ENCODE assay signal across 9 cellular contexts in the genomic region with DNA sequence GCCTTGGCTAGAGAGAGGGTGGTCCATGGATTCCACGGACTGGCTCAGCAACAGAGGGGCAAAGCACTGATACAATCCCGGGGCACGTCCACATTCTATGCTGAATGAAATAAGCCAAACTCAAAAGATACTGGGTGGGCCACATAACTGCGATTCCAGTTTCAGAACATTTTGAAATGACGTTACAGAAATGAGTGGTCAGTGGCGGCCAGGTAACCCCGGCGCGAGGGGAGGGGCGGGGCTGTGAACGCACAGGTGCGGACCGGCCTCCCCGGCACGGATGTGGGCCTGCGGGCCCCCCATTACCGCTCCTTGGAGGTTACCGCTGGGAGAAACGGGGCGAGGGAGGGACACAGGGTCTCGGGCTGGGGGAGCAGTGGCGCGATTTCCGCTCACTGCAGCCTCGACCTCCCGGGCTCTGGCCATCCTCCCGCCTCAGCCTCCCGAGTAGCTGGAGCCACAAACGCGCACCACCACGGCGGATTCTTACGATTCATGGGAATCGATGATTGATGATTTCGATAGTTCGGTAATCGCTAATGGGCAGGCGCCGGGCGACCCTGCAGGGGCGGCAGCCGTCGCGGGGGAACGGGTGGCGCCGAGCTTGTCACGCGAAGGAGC. TPM values are rescaled to one million over a fixed set of nuclear protein-coding genes. Genes with fewer than 3 reads are reported as not detected.
A peak's percentile ranks its signal among the peaks of the same experiment; 100 is the strongest.
DNase-seq lines count a peak whose midpoint lies in the region; ATAC-seq and TF ChIP-seq lines count a peak whose summit lies in the region.
"Had no signal": no experiment of that assay in that cellular context is flagged by ENCODE, and none has a peak within 500 bp of the region (broad histone marks: within the 10 kb centered on the region; RNA-seq: fewer than 3 reads in every experiment).

No MANE protein-coding gene starts in this region.

- H3K27me3 ChIP-seq in adipocyte (replicated peaks; ENCODE audit: control insufficient read depth, insufficient read depth, low read length) (no peaks in the 10 kb centered on the region), liver (ENCODE audit: control insufficient read depth in 4 of 4, insufficient read depth in 4 of 4, low read length in 3 of 4) (no peaks in the 10 kb centered on the region)

- CTCF ChIA-PET in Calu3 (lab: Charles Lee): interaction anchor here (0.6 to 1.0 kb wide), 2 partner anchors 10 to 23 kb away, joined by 3 to 4 read pairs; no protein-coding TSS in a partner anchor

- H3K4me3 ChIP-seq in adipocyte (ENCODE audit: low read length) (peak overlapping the region; percentile 90), liver (ENCODE audit: low read depth in 1 of 3, low read length in 3 of 3) (peak overlapping the region; percentile 79 to 88 (median 80))

- intact Hi-C loops in Calu3 (cut with micrococcal nuclease; ENCODE audit: unreplicated experiment): no loop called here

- TSS peak; percentile 53 for BruUV-seq in Calu3 (replicated peaks; lab: Mats Ljungman, UMichigan)

- no peaks in the 10 kb centered on the region for H3K27me3 Mint-ChIP-seq in Calu3 (ENCODE audit: unreplicated experiment)
- H3K27me3 Mint-ChIP-seq in type B pancreatic cell: no peaks in the 10 kb centered on the region

- H3K27ac Mint-ChIP-seq in Calu3 (ENCODE audit: unreplicated experiment) (peak overlapping the region; percentile 97), type B pancreatic cell (peak overlapping the region; percentile 93)

- no peak for TF ChIP-seq RAD21 in liver (IDR thresholded peaks at IDR 0.05)

- peak overlapping the region; percentile 96 to 97 for H3K27ac ChIP-seq in liver (ENCODE audit: low read depth in 1 of 2, low read length in 2 of 2)

- H3K4me3 Mint-ChIP-seq in Calu3 (ENCODE audit: low read depth, unreplicated experiment) (peak overlapping the region; percentile 100), type B pancreatic cell (peak overlapping the region; percentile 92)

- H3K9ac ChIP-seq in adipocyte (ENCODE audit: low read length): peak overlapping the region; percentile 99
- H3K9ac ChIP-seq in liver (ENCODE audit: low read depth in 1 of 2, low read length in 2 of 2): peak overlapping the region; percentile 53 to 57

- H3K9me3 ChIP-seq in adipocyte (ENCODE audit: control insufficient read depth, low read length): no peaks in the 10 kb centered on the region
- H3K9me3 ChIP-seq in liver (ENCODE audit: control insufficient read depth in 4 of 4, low read length in 3 of 4): no peaks in the 10 kb centered on the region

- H3K9me3 Mint-ChIP-seq in Calu3 (ENCODE audit: low read depth, unreplicated experiment) (no peaks in the 10 kb centered on the region), type B pancreatic cell (no peaks in the 10 kb centered on the region)

- H3K36me3 ChIP-seq in adipocyte (ENCODE audit: control insufficient read depth, insufficient read depth, low read length, severe bottlenecking): peaks cover 25% of the 10 kb centered on the region
- peaks cover 0 to 5% (median 1%) of the 10 kb centered on the region in 4 donors for H3K36me3 ChIP-seq in liver (ENCODE audit: control insufficient read depth in 4 of 4, insufficient read depth in 3 of 4, low read depth in 1 of 4, low read length in 3 of 4)

- peak; percentile 3 for ATAC-seq in HG03060 (IDR thresholded peaks at IDR 0.05; ENCODE audit: low read depth, unreplicated experiment)

- WGBS in liver: 2% methylated on average over 49 of the region's 49 CpGs

- H3K4me1 Mint-ChIP-seq in Calu3 (ENCODE audit: low read depth, unreplicated experiment): no peaks in the 10 kb centered on the region
- peaks cover 2% of the 10 kb centered on the region for H3K4me1 Mint-ChIP-seq in type B pancreatic cell (ENCODE audit: unreplicated experiment)

- H3K36me3 Mint-ChIP-seq in Calu3 (ENCODE audit: insufficient read depth, unreplicated experiment): peaks cover 75% of the 10 kb centered on the region
- H3K36me3 Mint-ChIP-seq in type B pancreatic cell: no peaks in the 10 kb centered on the region

- DNase-seq in Calu3: no peak
- DNase-seq in adipocyte (ENCODE audit: low read depth): peak; percentile 44
- DNase-seq in type B pancreatic cell (ENCODE audit: extremely low spot score, unreplicated experiment): no peak
- no peak for DNase-seq in A172 (ENCODE audit: low spot score)
- no peak for DNase-seq in DMS153 treated with DMSO at 0.1 percent for 48 hours (lab: John Stamatoyannopoulos, UW; ENCODE audit: unreplicated experiment)
- no peak for DNase-seq in stimulated activated CD4-positive, alpha-beta T cell treated with anti-CD3 and anti-CD28 coated beads, Interleukin-1b, Interleukin-23, amount 100 ng/mL, for 48 hours

- peaks cover 13% of the 10 kb centered on the region for H3K4me1 ChIP-seq in adipocyte (ENCODE audit: control insufficient read depth, insufficient read depth, low read length)
- H3K4me1 ChIP-seq in liver (ENCODE audit: control insufficient read depth in 4 of 4, insufficient read depth in 4 of 4, low read length in 3 of 4): peaks cover 8 to 38% (median 26%) of the 10 kb centered on the region in 4 donors

- no peak for TF ChIP-seq CTCF in Calu3 (IDR thresholded peaks at IDR 0.05; ENCODE audit: unreplicated experiment)
- no peak for TF ChIP-seq CTCF in liver (IDR thresholded peaks at IDR 0.05; ENCODE audit: low read depth, low read length, missing input control)
- no peak for TF ChIP-seq CTCF in type B pancreatic cell (conservative IDR thresholded peaks at IDR 0.05)

TF ChIP-seq in liver, 16 proteins besides CTCF, POLR2A, EP300 and RAD21 (continues in another document):
- TF ChIP-seq JUND (IDR thresholded peaks at IDR 0.05): no peak
- no peak for TF ChIP-seq RXRA (IDR thresholded peaks at IDR 0.05)
- no peak for TF ChIP-seq HNF4G (IDR thresholded peaks at IDR 0.05)
- TF ChIP-seq REST (IDR thresholded peaks at IDR 0.05): no peak
- no peak for TF ChIP-seq ATF3 (IDR thresholded peaks at IDR 0.05)
- no peak for TF ChIP-seq FOXA2 (IDR thresholded peaks at IDR 0.05)
- TF ChIP-seq EGR1 (IDR thresholded peaks at IDR 0.05; ENCODE audit: low read depth in 2 of 2): no peak
- TF ChIP-seq MAX (IDR thresholded peaks at IDR 0.05): no peak

RNA-seq across cellular contexts. Expression of gene MVD, which starts 0.6 kb away (rescaled TPM):
- total RNA-seq in Calu3 (2022): 139 and 152 TPM in 2 replicates
- total RNA-seq in liver: 10 to 100 TPM; 73.4 to 99.2 TPM
- polyA plus RNA-seq in liver: 10 to 100 TPM; 21.7 to 76.0 TPM
- total RNA-seq in type B pancreatic cell (ENCODE audit: low replicate concordance): 59.0 and 60.6 TPM in 2 replicates
- total RNA-seq in A172 (2014; rRNA removed; shearing (Covaris generic)): 53.8 and 56.3 TPM in 2 replicates

RNA-seq across cellular contexts. Expression of gene CYBA, which starts 11.5 kb away (rescaled TPM):
- total RNA-seq in Calu3 (2022) (867 and 881 TPM in 2 replicates), liver (100 to 1,000 TPM in 1 of 2 donors, 10 to 100 TPM in 1; 45.8 to 217 TPM), type B pancreatic cell (ENCODE audit: low replicate concordance) (120 and 144 TPM in 2 replicates)
- polyA plus RNA-seq in liver: 10 to 100 TPM; 39.0 to 59.5 TPM
- total RNA-seq in A172 (2014; rRNA removed; shearing (Covaris generic)): 0.19 TPM in 1 of 2 replicates, not detected in the other

RNA-seq across cellular contexts. Expression of gene IL17C, which starts 24.0 kb away (rescaled TPM):
- not detected in 2 replicates for total RNA-seq in Calu3 (2022)
- total RNA-seq in liver: not detected
- polyA plus RNA-seq in liver: not detected
- 0.39 TPM in 1 of 2 replicates, not detected in the other for total RNA-seq in type B pancreatic cell (ENCODE audit: low replicate concordance)
- total RNA-seq in A172 (2014; rRNA removed; shearing (Covaris generic)): not detected in 2 replicates
- total RNA-seq: RPMI7951 had no signal

RNA-seq across cellular contexts. Expression of gene SNAI3, which starts 24.0 kb away (rescaled TPM):
- 0.34 and 0.54 TPM in 2 replicates for total RNA-seq in Calu3 (2022)
- under 1 TPM; 0.05 to 0.17 TPM for total RNA-seq in liver
- polyA plus RNA-seq in liver: under 1 TPM; 0.24 to 0.48 TPM
- total RNA-seq in type B pancreatic cell (ENCODE audit: low replicate concordance): 0.68 and 0.79 TPM in 2 replicates
- total RNA-seq in A172 (2014; rRNA removed; shearing (Covaris generic)): not detected in 2 replicates
- total RNA-seq: RPMI7951 had no signal

RNA-seq across cellular contexts. Expression of gene RNF166, which starts 43.9 kb away (rescaled TPM):
- total RNA-seq in Calu3 (2022) (33.3 and 34.3 TPM in 2 replicates), liver (1 to 10 TPM; 7.9 to 9.1 TPM), type B pancreatic cell (ENCODE audit: low replicate concordance) (11.9 and 20.1 TPM in 2 replicates)
- 1 to 10 TPM; 6.5 to 7.3 TPM for polyA plus RNA-seq in liver
- total RNA-seq in A172 (2014; rRNA removed; shearing (Covaris generic)): 43.6 and 51.2 TPM in 2 replicates

Comparison
In these comparisons a context has a peak if more than half of its experiments do, and no peak if none do; other contexts are left out.
1. RNA of gene CYBA, which starts 11.5 kb away (total RNA-seq): 867 to 881 TPM in Calu3, 45.8 to 217 TPM in liver and 120 to 144 TPM in type B pancreatic cell; 0.19 TPM in A172; every median in the first group is over 10 times any median in the second.